In the genomic region with DNA sequence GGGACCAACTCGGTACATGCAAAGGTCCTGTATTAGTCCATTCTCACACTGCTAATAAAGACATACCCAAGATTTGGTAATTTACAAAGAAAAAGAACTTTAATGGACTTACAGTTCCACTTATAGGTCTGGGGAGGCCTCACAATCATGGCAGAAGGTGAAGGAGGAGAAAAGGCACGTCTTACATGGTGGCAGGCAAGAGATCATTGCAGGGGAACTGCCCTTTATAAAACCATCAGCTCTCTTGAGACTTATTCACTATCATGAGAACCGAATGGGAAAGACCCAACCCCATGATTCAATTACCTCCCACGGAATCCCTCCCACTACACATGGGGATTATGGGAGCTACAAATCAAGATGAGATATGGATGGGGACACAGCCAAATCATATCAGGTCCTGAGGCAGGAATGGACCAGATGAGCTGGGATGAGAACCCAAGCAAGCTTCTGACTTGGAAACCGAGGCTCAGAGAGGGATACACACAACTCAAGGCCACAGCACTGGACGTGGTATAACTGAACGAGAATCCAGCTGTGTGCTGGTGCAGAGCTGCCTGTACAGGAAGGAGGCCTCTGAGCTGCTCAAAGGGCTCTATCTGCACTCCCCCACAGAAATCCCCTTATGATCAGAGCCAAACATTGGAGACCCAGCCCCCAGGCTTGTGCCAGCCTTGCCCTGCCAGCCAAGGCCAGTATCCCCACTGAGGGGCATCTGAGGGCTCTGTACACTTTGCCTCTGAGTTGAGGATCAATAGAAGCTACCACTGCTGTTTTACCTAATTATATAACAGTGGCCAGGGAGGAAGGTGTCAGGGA, we compare ENCODE assay signal across 14 cellular contexts.
DNase-seq lines count a peak whose midpoint lies in the region; ATAC-seq and TF ChIP-seq lines count a peak whose summit lies in the region.
"Had no signal": no experiment of that assay in that cellular context is flagged by ENCODE, and none has a peak within 500 bp of the region (broad histone marks: within the 10 kb centered on the region; RNA-seq: fewer than 3 reads in every experiment).

No MANE protein-coding gene starts in this region.

- intact Hi-C loops in Caco-2 (cut with micrococcal nuclease; ENCODE audit: unreplicated experiment): no loop called here

- H3K4me1 ChIP-seq in Caco-2: peaks cover 15% of the 10 kb centered on the region; the same call in 1 of the 2 replicates
- H3K4me1 ChIP-seq: BE2C had no signal

- no TSS peak for BruUV-seq in Caco-2 (replicated peaks; lab: Mats Ljungman, UMichigan)

- H3K27ac Mint-ChIP-seq in Caco-2 (ENCODE audit: unreplicated experiment) (peak overlapping the region; percentile 6), nephron progenitor cell (peak overlapping the region; percentile 89), type B pancreatic cell (peak overlapping the region; percentile 44)
- no peak overlapping the region for H3K27ac Mint-ChIP-seq in activated CD8-positive, alpha-beta memory T cell treated with anti-CD3 and anti-CD28 coated beads, Interleukin-2, amount 10 ng/mL, durations not matched to agents 7 days and 5 days
- H3K27ac Mint-ChIP-seq: CD4-positive, alpha-beta memory T cell; H9 had no signal

- H3K4me1 Mint-ChIP-seq in Caco-2 (ENCODE audit: low read depth, unreplicated experiment) (peaks cover 12% of the 10 kb centered on the region), nephron progenitor cell (peaks cover 58% of the 10 kb centered on the region), type B pancreatic cell (ENCODE audit: unreplicated experiment) (peaks cover 32% of the 10 kb centered on the region)
- H3K4me1 Mint-ChIP-seq in activated CD8-positive, alpha-beta memory T cell treated with anti-CD3 and anti-CD28 coated beads, Interleukin-2, amount 10 ng/mL, durations not matched to agents 7 days and 5 days: no peaks in the 10 kb centered on the region
- H3K4me1 Mint-ChIP-seq: CD4-positive, alpha-beta memory T cell had no signal

- CTCF ChIA-PET in Caco-2 (lab: Charles Lee): interaction anchor here (1.2 kb wide), 2 partner anchors 9 to 127 kb away, joined by 3 read pairs; no protein-coding TSS in a partner anchor
- CTCF ChIA-PET in activated CD8-positive, alpha-beta memory T cell treated with anti-CD3 and anti-CD28 coated beads, Interleukin-2, amount 10 ng/mL, durations not matched to agents 7 days and 5 days (lab: Charles Lee): interaction anchor here (1.2 to 2.0 kb wide), 4 partner anchors 10 to 148 kb away, joined by 3 to 7 read pairs (median 4); no protein-coding TSS in a partner anchor

- no peaks in the 10 kb centered on the region for H3K36me3 ChIP-seq in Caco-2 (ENCODE audit: control insufficient read depth, insufficient read depth, low read length)
- H3K36me3 ChIP-seq: BE2C had no signal

- no peaks in the 10 kb centered on the region for H3K9me3 ChIP-seq in Caco-2
- H3K9me3 ChIP-seq: BE2C had no signal

- H3K27me3 Mint-ChIP-seq in Caco-2 (ENCODE audit: insufficient read depth, unreplicated experiment) (no peaks in the 10 kb centered on the region), nephron progenitor cell (ENCODE audit: low read depth, poor library complexity) (no peaks in the 10 kb centered on the region), type B pancreatic cell (no peaks in the 10 kb centered on the region)
- H3K27me3 Mint-ChIP-seq in activated CD8-positive, alpha-beta memory T cell treated with anti-CD3 and anti-CD28 coated beads, Interleukin-2, amount 10 ng/mL, durations not matched to agents 7 days and 5 days: peaks cover 44% of the 10 kb centered on the region

- H3K9me3 Mint-ChIP-seq in Caco-2 (ENCODE audit: unreplicated experiment) (no peaks in the 10 kb centered on the region), nephron progenitor cell (peaks cover 20% of the 10 kb centered on the region), type B pancreatic cell (no peaks in the 10 kb centered on the region)
- peaks cover 4% of the 10 kb centered on the region for H3K9me3 Mint-ChIP-seq in activated CD8-positive, alpha-beta memory T cell treated with anti-CD3 and anti-CD28 coated beads, Interleukin-2, amount 10 ng/mL, durations not matched to agents 7 days and 5 days (ENCODE audit: low read depth)

- H3K4me3 ChIP-seq in Caco-2 (ENCODE audit: low read depth, low read length): no peak overlapping the region

- ATAC-seq in GM18502 (IDR thresholded peaks at IDR 0.05; ENCODE audit: poor library complexity, unreplicated experiment): no peak
- ATAC-seq in activated CD8-positive, alpha-beta memory T cell treated with anti-CD3 and anti-CD28 coated beads, Interleukin-2, amount 10 ng/mL, durations not matched to agents 7 days and 5 days: no peak

- H3K4me3 Mint-ChIP-seq in Caco-2 (ENCODE audit: unreplicated experiment) (no peak overlapping the region), nephron progenitor cell (no peak overlapping the region), type B pancreatic cell (no peak overlapping the region)
- no peak overlapping the region for H3K4me3 Mint-ChIP-seq in activated CD8-positive, alpha-beta memory T cell treated with anti-CD3 and anti-CD28 coated beads, Interleukin-2, amount 10 ng/mL, durations not matched to agents 7 days and 5 days
- H3K4me3 Mint-ChIP-seq: CD4-positive, alpha-beta memory T cell; H9 had no signal

- H3K27me3 ChIP-seq in Caco-2 (replicated peaks; ENCODE audit: control insufficient read depth, insufficient read depth, low read length): no peaks in the 10 kb centered on the region
- H3K27me3 ChIP-seq: BE2C had no signal

- no peak for DNase-seq in Caco-2
- peak; percentile 52 for DNase-seq in NCI-H226
- no peak for DNase-seq in nephron progenitor cell
- no peak for DNase-seq in type B pancreatic cell (ENCODE audit: extremely low spot score, unreplicated experiment)
- DNase-seq in activated CD4-positive, alpha-beta T cell treated with anti-CD3 and anti-CD28 coated beads, Interleukin-2, amount 50 U/mL, for 48 hours: no peak
- DNase-seq in activated CD8-positive, alpha-beta memory T cell treated with anti-CD3 and anti-CD28 coated beads, Interleukin-2, amount 10 ng/mL, durations not matched to agents 7 days and 5 days: no peak
- DNase-seq: BE2C; CD4-positive, alpha-beta memory T cell; DMS153; DMS79 treated with DMSO at 0.1 percent for 48 hours; EL; GOT3; H9 had no signal

- TF ChIP-seq CTCF in Caco-2 (IDR thresholded peaks at IDR 0.05; ENCODE audit: insufficient read depth in 1 of 2, low read depth in 1 of 2, low read length in 1 of 2, severe bottlenecking in 1 of 2, unreplicated experiment in 1 of 2) (no peak), nephron progenitor cell (IDR thresholded peaks at IDR 0.05) (no peak), type B pancreatic cell (conservative IDR thresholded peaks at IDR 0.05) (no peak)

- POLR2A ChIA-PET in Caco-2 (lab: Charles Lee): interaction anchor here (0.8 kb wide), 1 partner anchor 10 kb away, joined by 3 read pairs; no protein-coding TSS in a partner anchor

- H3K36me3 Mint-ChIP-seq in Caco-2 (ENCODE audit: insufficient read depth, unreplicated experiment) (no peaks in the 10 kb centered on the region), nephron progenitor cell (ENCODE audit: low read depth) (no peaks in the 10 kb centered on the region), type B pancreatic cell (no peaks in the 10 kb centered on the region)
- peaks cover 8% of the 10 kb centered on the region for H3K36me3 Mint-ChIP-seq in activated CD8-positive, alpha-beta memory T cell treated with anti-CD3 and anti-CD28 coated beads, Interleukin-2, amount 10 ng/mL, durations not matched to agents 7 days and 5 days
- H3K36me3 Mint-ChIP-seq: CD4-positive, alpha-beta memory T cell had no signal
